ENCODE assay signal across 14 cellular contexts in genomic region chr2:191189112-191189635, GRCh38. TPM values are rescaled to one million over a fixed set of nuclear protein-coding genes. Genes with fewer than 3 reads are reported as not detected.
A peak's percentile ranks its signal among the peaks of the same experiment; 100 is the strongest.
DNase-seq lines count a peak whose midpoint lies in the region; ATAC-seq, FAIRE-seq and TF ChIP-seq lines count a peak whose summit lies in the region.
"Had no signal": no experiment of that assay in that cellular context is flagged by ENCODE, and none has a peak within 500 bp of the region (broad histone marks: within the 10 kb centered on the region; RNA-seq: fewer than 3 reads in every experiment).

No MANE protein-coding gene starts in this region.

- TF ChIP-seq EP300 in A549 (IDR thresholded peaks at IDR 0.05): no peak

- peak overlapping the region; percentile 90 for H3K27ac Mint-ChIP-seq in CD8-positive, alpha-beta T cell

- ATAC-seq in A549: no peak
- no peak for ATAC-seq in CD8-positive, alpha-beta T cell
- ATAC-seq: heart left ventricle had no signal

- H3K9ac ChIP-seq in fibroblast of lung (ENCODE audit: insufficient read depth, low read length): no peak overlapping the region
- H3K9ac ChIP-seq: BLaER1 treated with 17β-estradiol and CSF1 and Interleukin-3, amounts not matched to agents 10 nM and 100 nM had no signal

- 0 out of 3 replicates have a peak, but pooled peaks cover 4% of the 10 kb centered on the region for H3K4me1 ChIP-seq in A549
- H3K4me1 ChIP-seq in CD8-positive, alpha-beta T cell (ENCODE audit: insufficient read depth, low read length): peaks cover 47% of the 10 kb centered on the region
- no peaks in the 10 kb centered on the region for H3K4me1 ChIP-seq in fibroblast of lung (ENCODE audit: control insufficient read depth, extremely low read depth, insufficient read depth, low read length)

- H2AFZ ChIP-seq in fibroblast of lung (ENCODE audit: low read length): no peak overlapping the region

- no peak for TF ChIP-seq POLR2A in A549 (IDR thresholded peaks at IDR 0.05; ENCODE audit: low read length)

- no peaks in the 10 kb centered on the region for H3K27me3 ChIP-seq in CD8-positive, alpha-beta T cell (ENCODE audit: insufficient read depth, low read length)
- H3K27me3 ChIP-seq in fibroblast of lung (ENCODE audit: control insufficient read depth, insufficient read depth, low read length): no peaks in the 10 kb centered on the region
- H3K27me3 ChIP-seq: BLaER1 treated with 17β-estradiol and CSF1 and Interleukin-3, amounts not matched to agents 10 nM and 100 nM; heart left ventricle; upper lobe of left lung had no signal

- no peaks in the 10 kb centered on the region for H3K36me3 ChIP-seq in CD8-positive, alpha-beta T cell (ENCODE audit: insufficient read depth, low read length)
- H3K36me3 ChIP-seq in fibroblast of lung (ENCODE audit: control insufficient read depth, insufficient read depth, low read length): no peaks in the 10 kb centered on the region
- H3K36me3 ChIP-seq: BLaER1 treated with 17β-estradiol and CSF1 and Interleukin-3, amounts not matched to agents 10 nM and 100 nM; heart left ventricle; upper lobe of left lung had no signal

- no peaks in the 10 kb centered on the region for H3K79me2 ChIP-seq in fibroblast of lung (ENCODE audit: control insufficient read depth, insufficient read depth, low read length)

- TF ChIP-seq CTCF in A549 (IDR thresholded peaks at IDR 0.05): no peak
- TF ChIP-seq CTCF in CD8-positive, alpha-beta T cell (IDR thresholded peaks at IDR 0.05): no peak
- TF ChIP-seq CTCF in fibroblast of lung (conservative IDR thresholded peaks at IDR 0.05 in 1 of 2, IDR thresholded peaks at IDR 0.05 in 1 of 2; ENCODE audit: low read depth in 1 of 2, low read length in 2 of 2): no peak
- no peak for TF ChIP-seq CTCF in D721Med (IDR thresholded peaks at IDR 0.05; ENCODE audit: insufficient read depth, missing control alignments)

- peaks cover 12% of the 10 kb centered on the region for H3K9me3 Mint-ChIP-seq in CD8-positive, alpha-beta T cell

- H3K27ac ChIP-seq in A549: peak overlapping the region; percentile 8 to 28; a peak in 4 of 6 replicates
- H3K27ac ChIP-seq in CD8-positive, alpha-beta T cell (ENCODE audit: low read depth, low read length): no peak overlapping the region
- H3K27ac ChIP-seq in fibroblast of lung (ENCODE audit: insufficient read depth, low read length): no peak overlapping the region
- H3K27ac ChIP-seq: BLaER1 treated with 17β-estradiol and CSF1 and Interleukin-3, amounts not matched to agents 10 nM and 100 nM; heart left ventricle; upper lobe of left lung had no signal

- peak overlapping the region; percentile 79 for H3K4me3 Mint-ChIP-seq in CD8-positive, alpha-beta T cell

- peaks cover 55% of the 10 kb centered on the region for H3K4me1 Mint-ChIP-seq in CD8-positive, alpha-beta T cell (ENCODE audit: low read depth)

- POLR2A ChIA-PET in A549 (lab: Yijun Ruan, JAX): no interaction called here
- POLR2A ChIA-PET in CD8-positive, alpha-beta T cell (lab: Charles Lee): interaction anchor here (0.5 to 1.0 kb wide), 2 partner anchors 39 to 52 kb away, joined by 3 read pairs; partner anchors contain the start of gene STAT4

- CTCF ChIA-PET in A549 (lab: Yijun Ruan, JAX): no interaction called here
- CTCF ChIA-PET in CD8-positive, alpha-beta T cell (lab: Charles Lee): interaction anchor here (0.8 to 1.4 kb wide), 4 partner anchors 20 to 136 kb away, joined by 3 to 8 read pairs (median 4); no protein-coding TSS in a partner anchor

- H3K36me3 Mint-ChIP-seq in CD8-positive, alpha-beta T cell: peaks cover 6% of the 10 kb centered on the region

- DNase-seq in A549 (ENCODE audit: low read depth in 1 of 2, low spot score in 1 of 2) (no peak), RCC 7860 (ENCODE audit: low spot score) (peak; percentile 20), fibroblast of lung (ENCODE audit: low read depth in 2 of 2) (no peak), GM19240 (ENCODE audit: insufficient read length, low spot score) (no peak), cardiac septum (ENCODE audit: low spot score) (no peak), D721Med (ENCODE audit: insufficient read length, low spot score) (no peak)
- no peak for DNase-seq in CD8-positive, alpha-beta T cell
- DNase-seq: activated CD4-positive, alpha-beta T cell treated with anti-CD3 and anti-CD28 coated beads for 48 hours; activated naive CD4-positive, alpha-beta T cell treated with Interleukin-2 at 50 U/mL for 16 hours; heart left ventricle; NCI-H1092; stimulated activated CD4-positive, alpha-beta T cell treated with anti-CD3 and anti-CD28 coated beads, Interleukin-1b, Interleukin-23, amount 100 ng/mL, for 48 hours; upper lobe of left lung had no signal

- H3K4me2 ChIP-seq in A549 (peak overlapping the region; percentile 47), fibroblast of lung (ENCODE audit: extremely low read depth, insufficient read depth, low read length) (peak overlapping the region; percentile 1)
- H3K4me2 ChIP-seq: BLaER1 treated with 17β-estradiol and CSF1 and Interleukin-3, amounts not matched to agents 10 nM and 100 nM had no signal

- H3K9me3 ChIP-seq in A549: 0 out of 3 replicates have a peak, but pooled peaks cover 3% of the 10 kb centered on the region
- peaks cover 4% of the 10 kb centered on the region for H3K9me3 ChIP-seq in CD8-positive, alpha-beta T cell (ENCODE audit: low read length)
- H3K9me3 ChIP-seq in fibroblast of lung (ENCODE audit: control insufficient read depth, insufficient read depth, low read depth, low read length): no peaks in the 10 kb centered on the region
- H3K9me3 ChIP-seq: BLaER1 treated with 17β-estradiol and CSF1 and Interleukin-3, amounts not matched to agents 10 nM and 100 nM; upper lobe of left lung had no signal

- 75% methylated on average over 8 of the region's 8 CpGs for WGBS in A549 (ENCODE audit: missing lambda C conversion rate)

- FAIRE-seq in A549 (lab: Jason Lieb, UNC): no peak
- no peak for FAIRE-seq in RCC 7860 (lab: Jason Lieb, UNC)
- FAIRE-seq in D721Med (lab: Jason Lieb, UNC): no peak

- intact Hi-C loops in CD8-positive, alpha-beta T cell (cut with DNase I, micrococcal nuclease): loop anchor here in 1 of 2 experiments (2.0 kb wide), 2 partner anchors 18 kb away; no protein-coding TSS in a partner anchor
- intact Hi-C loops in cardiac septum (cut with DNase I): no loop called here

- H4K20me1 ChIP-seq in fibroblast of lung (ENCODE audit: control insufficient read depth, extremely low read depth, insufficient read depth, low read length): no peaks in the 10 kb centered on the region
- H4K20me1 ChIP-seq: BLaER1 treated with 17β-estradiol and CSF1 and Interleukin-3, amounts not matched to agents 10 nM and 100 nM had no signal

- H3K4me3 ChIP-seq in A549: no peak overlapping the region
- H3K4me3 ChIP-seq in CD8-positive, alpha-beta T cell (ENCODE audit: low read depth, low read length): peak overlapping the region; percentile 39
- no peak overlapping the region for H3K4me3 ChIP-seq in fibroblast of lung (replicated peaks in 1 of 4; ENCODE audit: control extremely low read depth in 1 of 4, insufficient read depth in 1 of 4, low read depth in 3 of 4, low read length in 4 of 4)
- H3K4me3 ChIP-seq: BLaER1 treated with 17β-estradiol and CSF1 and Interleukin-3, amounts not matched to agents 10 nM and 100 nM; heart left ventricle; upper lobe of left lung had no signal

- H3K27me3 Mint-ChIP-seq in CD8-positive, alpha-beta T cell (ENCODE audit: low read depth): no peaks in the 10 kb centered on the region

- TF ChIP-seq RAD21 in A549 (conservative IDR thresholded peaks at IDR 0.05 in 1 of 2, IDR thresholded peaks at IDR 0.05 in 1 of 2): no peak

TF ChIP-seq in A549, 52 proteins besides CTCF, POLR2A, EP300 and RAD21:
- TF ChIP-seq JUNB (IDR thresholded peaks at IDR 0.05): no peak
- no peak for TF ChIP-seq TP53 (CRISPR knock-in tag; IDR thresholded peaks at IDR 0.05)
- no peak for TF ChIP-seq MAX (IDR thresholded peaks at IDR 0.05)
- no peak for TF ChIP-seq RNF2 (IDR thresholded peaks at IDR 0.05; ENCODE audit: borderline replicate concordance, low read depth)
- TF ChIP-seq HDAC2 (IDR thresholded peaks at IDR 0.05): no peak
- TF ChIP-seq ELK1 (IDR thresholded peaks at IDR 0.05; ENCODE audit: low read depth, low read length): no peak

RNA-seq across cellular contexts. Expression of gene STAT4, which starts 38.4 kb away (rescaled TPM):
- 32.4 and 34.4 TPM in 2 replicates for polyA plus RNA-seq in A549 (2011; rRNA removed)
- 5.2 and 6.9 TPM in 2 replicates for polyA plus RNA-seq in A549 (2012; cell fraction: cytosol; rRNA removed)
- polyA plus RNA-seq in A549 (2012; cell fraction: nucleus; rRNA removed): 3.2 and 5.4 TPM in 2 replicates
- 11.6 to 14.0 TPM (median 11.7 TPM) in 3 replicates for polyA plus RNA-seq in A549 (2017; fragmentation: RNase III; extraction: RNeasy Plus Mini Kit Qiagen cat#74134 plus additional on column Dnase treatment)
- 15.4 and 26.1 TPM in 2 replicates for polyA minus RNA-seq in A549 (2011; rRNA and poly(A)+ RNA removed)
- 100 to 1,000 TPM; 136 to 141 TPM for total RNA-seq in CD8-positive, alpha-beta T cell
- total RNA-seq in fibroblast of lung: 0.51 and 0.66 TPM in 2 replicates
- 0.38 and 1.2 TPM in 2 replicates for polyA plus RNA-seq in fibroblast of lung
- polyA plus RNA-seq in fibroblast of lung (2012): 0.21 and 0.72 TPM in 2 replicates
- 1.6 TPM in 1 of 2 replicates, not detected in the other for polyA minus RNA-seq in fibroblast of lung (ENCODE audit: low replicate concordance)
- 37.8 TPM for total RNA-seq in cardiac septum

RNA-seq across cellular contexts. Expression of gene MYO1B, which starts 56.0 kb away (rescaled TPM):
- polyA plus RNA-seq in A549 (2011; rRNA removed): 154 and 159 TPM in 2 replicates
- polyA plus RNA-seq in A549 (2012; cell fraction: cytosol; rRNA removed): 37.0 and 40.3 TPM in 2 replicates
- 28.8 and 43.5 TPM in 2 replicates for polyA plus RNA-seq in A549 (2012; cell fraction: nucleus; rRNA removed)
- polyA plus RNA-seq in A549 (2017; fragmentation: RNase III; extraction: RNeasy Plus Mini Kit Qiagen cat#74134 plus additional on column Dnase treatment): 77.7 to 96.4 TPM (median 77.9 TPM) in 3 replicates
- 106 and 112 TPM in 2 replicates for polyA minus RNA-seq in A549 (2011; rRNA and poly(A)+ RNA removed)
- under 1 TPM; 0.38 to 1.00 TPM for total RNA-seq in CD8-positive, alpha-beta T cell
- 113 and 151 TPM in 2 replicates for total RNA-seq in fibroblast of lung
- 91.0 and 194 TPM in 2 replicates for polyA plus RNA-seq in fibroblast of lung
- polyA plus RNA-seq in fibroblast of lung (2012): 62.6 and 130 TPM in 2 replicates
- polyA minus RNA-seq in fibroblast of lung (ENCODE audit: low replicate concordance): 51.0 and 65.5 TPM in 2 replicates
- 20.8 TPM for total RNA-seq in cardiac septum

Comparison
In these comparisons a context has a peak if more than half of its experiments do, and no peak if none do; other contexts are left out.
1. H3K27ac ChIP-seq: peak in A549 (2 of 2); none in CD8-positive, alpha-beta T cell (single experiment) and fibroblast of lung (single experiment).
2. RNA of gene STAT4, which starts 38.4 kb away (total RNA-seq): 136 to 141 TPM in CD8-positive, alpha-beta T cell and 37.8 TPM in cardiac septum (single experiment); 0.51 to 0.66 TPM in fibroblast of lung; every median in the first group is over 10 times any median in the second.
3. RNA of gene MYO1B, which starts 56.0 kb away (total RNA-seq): 113 to 151 TPM in fibroblast of lung and 20.8 TPM in cardiac septum (single experiment); 0.38 to 1.00 TPM in CD8-positive, alpha-beta T cell; every median in the first group is over 10 times any median in the second.